Comparison of ENCODE assay signal across 8 cellular contexts in the genomic region with DNA sequence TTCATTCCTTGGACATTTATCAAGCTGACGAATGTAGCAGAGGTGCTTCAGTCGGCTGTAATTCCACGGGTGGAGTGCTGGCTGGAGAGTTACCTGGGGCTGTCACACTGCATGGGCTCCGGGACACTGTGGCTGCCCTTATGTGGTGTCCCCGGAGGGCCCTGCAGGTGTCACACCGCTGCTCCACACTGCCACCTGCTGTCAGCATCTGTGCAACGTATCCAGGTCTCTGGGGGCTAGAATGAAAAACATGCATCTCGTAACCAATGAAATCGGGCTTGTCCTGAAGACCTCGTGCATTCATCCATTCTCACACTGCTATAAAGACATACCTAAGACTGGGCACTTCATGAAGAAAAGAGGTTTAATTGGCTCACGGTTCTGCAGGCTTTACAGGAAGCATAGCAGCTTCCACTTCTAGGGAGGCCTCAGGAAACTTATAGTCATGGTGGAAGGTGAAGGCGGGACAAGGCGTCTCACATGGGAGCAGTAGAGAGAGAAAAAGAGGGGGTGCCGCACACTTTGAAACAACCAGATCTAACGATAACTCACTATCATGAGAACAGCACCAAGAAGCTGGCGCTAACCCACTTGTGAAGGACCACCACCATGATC. TPM values are rescaled to one million over a fixed set of nuclear protein-coding genes. Genes with fewer than 3 reads are reported as not detected.
DNase-seq lines count a peak whose midpoint lies in the region; ATAC-seq and TF ChIP-seq lines count a peak whose summit lies in the region.

No MANE protein-coding gene starts in this region.

- TF ChIP-seq RAD21 in liver (IDR thresholded peaks at IDR 0.05): peak; percentile 84 to 90

- DNase-seq in NCI-H510A treated with DMSO at 0.1 percent for 48 hours (lab: John Stamatoyannopoulos, UW) (peak; percentile 27), NCI-H510A (lab: John Stamatoyannopoulos, UW) (no peak), NCI-H1105 (lab: John Stamatoyannopoulos, UW) (peak; percentile 24), cerebellar cortex (ENCODE audit: low spot score) (peak; percentile 52)
- peak; percentile 78 for DNase-seq in activated CD4-positive, alpha-beta T cell treated with anti-CD3 and anti-CD28 coated beads for 1 hour
- peak; percentile 80 for DNase-seq in stimulated activated CD8-positive, alpha-beta memory T cell treated with anti-CD3 and anti-CD28 coated beads, Interleukin-12 subunit alpha, Interleukin-12 subunit beta, amount 100 ng/mL, for 1 hour (ENCODE audit: low read depth)

- no peak overlapping the region for H3K27ac ChIP-seq in liver (ENCODE audit: low read depth in 1 of 2, low read length in 2 of 2)

- TF ChIP-seq CTCF in liver (IDR thresholded peaks at IDR 0.05; ENCODE audit: low read depth, low read length, missing input control): peak; percentile 87

- no peak overlapping the region for H3K9ac ChIP-seq in liver (ENCODE audit: low read depth in 1 of 2, low read length in 2 of 2)

- H3K36me3 ChIP-seq in liver (ENCODE audit: control insufficient read depth in 4 of 4, insufficient read depth in 3 of 4, low read depth in 1 of 4, low read length in 3 of 4): no peaks in the 10 kb centered on the region

- no peaks in the 10 kb centered on the region for H3K9me3 ChIP-seq in liver (ENCODE audit: control insufficient read depth in 4 of 4, low read length in 3 of 4)

- WGBS in liver: 29% methylated on average over 16 of the region's 16 CpGs

- no peaks in the 10 kb centered on the region for H3K27me3 ChIP-seq in liver (ENCODE audit: control insufficient read depth in 4 of 4, insufficient read depth in 4 of 4, low read length in 3 of 4)

- ATAC-seq in HG03469 (IDR thresholded peaks at IDR 0.05; ENCODE audit: unreplicated experiment): no peak

- H3K4me1 ChIP-seq in liver (ENCODE audit: control insufficient read depth in 4 of 4, insufficient read depth in 4 of 4, low read length in 3 of 4): peaks cover 0 to 2% (median 0%) of the 10 kb centered on the region in 4 donors

- H3K4me3 ChIP-seq in liver (ENCODE audit: low read depth in 1 of 3, low read length in 3 of 3): no peak overlapping the region

TF ChIP-seq in liver, 16 proteins besides CTCF, POLR2A, EP300 and RAD21:
- TF ChIP-seq, protein P1, sequence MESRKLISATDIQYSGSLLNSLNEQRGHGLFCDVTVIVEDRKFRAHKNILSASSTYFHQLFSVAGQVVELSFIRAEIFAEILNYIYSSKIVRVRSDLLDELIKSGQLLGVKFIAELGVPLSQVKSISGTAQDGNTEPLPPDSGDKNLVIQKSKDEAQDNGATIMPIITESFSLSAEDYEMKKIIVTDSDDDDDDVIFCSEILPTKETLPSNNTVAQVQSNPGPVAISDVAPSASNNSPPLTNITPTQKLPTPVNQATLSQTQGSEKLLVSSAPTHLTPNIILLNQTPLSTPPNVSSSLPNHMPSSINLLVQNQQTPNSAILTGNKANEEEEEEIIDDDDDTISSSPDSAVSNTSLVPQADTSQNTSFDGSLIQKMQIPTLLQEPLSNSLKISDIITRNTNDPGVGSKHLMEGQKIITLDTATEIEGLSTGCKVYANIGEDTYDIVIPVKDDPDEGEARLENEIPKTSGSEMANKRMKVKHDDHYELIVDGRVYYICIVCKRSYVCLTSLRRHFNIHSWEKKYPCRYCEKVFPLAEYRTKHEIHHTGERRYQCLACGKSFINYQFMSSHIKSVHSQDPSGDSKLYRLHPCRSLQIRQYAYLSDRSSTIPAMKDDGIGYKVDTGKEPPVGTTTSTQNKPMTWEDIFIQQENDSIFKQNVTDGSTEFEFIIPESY (IDR thresholded peaks at IDR 0.05): no peak
- TF ChIP-seq SP1 (IDR thresholded peaks at IDR 0.05) (no peak), FOXA1 (IDR thresholded peaks at IDR 0.05) (no peak), YY1 (IDR thresholded peaks at IDR 0.05) (no peak), TAF1 (conservative IDR thresholded peaks at IDR 0.05) (no peak), NR2F2 (IDR thresholded peaks at IDR 0.05) (no peak), GABPA (IDR thresholded peaks at IDR 0.05 in 1 of 2, conservative IDR thresholded peaks at IDR 0.05 in 1 of 2) (no peak)
- TF ChIP-seq, protein P2, sequence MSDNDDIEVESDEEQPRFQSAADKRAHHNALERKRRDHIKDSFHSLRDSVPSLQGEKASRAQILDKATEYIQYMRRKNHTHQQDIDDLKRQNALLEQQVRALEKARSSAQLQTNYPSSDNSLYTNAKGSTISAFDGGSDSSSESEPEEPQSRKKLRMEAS (IDR thresholded peaks at IDR 0.05): no peak

RNA-seq across cellular contexts. Expression of gene PCBP3, which starts 46.7 kb away (rescaled TPM):
- total RNA-seq in liver: 1 to 10 TPM in 1 of 2 donors, under 1 TPM in 1; 0.37 to 1.6 TPM
- under 1 TPM; 0.36 to 0.46 TPM for polyA plus RNA-seq in liver

RNA-seq across cellular contexts. Expression of gene SLC19A1, which starts 54.6 kb away (rescaled TPM):
- 10 to 100 TPM; 13.0 to 13.1 TPM for total RNA-seq in liver
- 10 to 100 TPM in 1 of 2 donors, 1 to 10 TPM in 1; 8.4 to 28.0 TPM for polyA plus RNA-seq in liver
